Comparison of ENCODE assay signal across 8 cellular contexts in genomic region chr10:13299437-13300287, GRCh38. TPM values are rescaled to one million over a fixed set of nuclear protein-coding genes. Genes with fewer than 3 reads are reported as not detected.
DNase-seq lines count a peak whose midpoint lies in the region; ATAC-seq and TF ChIP-seq lines count a peak whose summit lies in the region.

Gene PHYH (minus strand): TSS chr10:13300064. CDS start chr10:13300042, 22 bp downstream.

- DNase-seq in AG09309 (ENCODE audit: low read depth) (peak; percentile 43), NCI-H446 (lab: John Stamatoyannopoulos, UW) (peak; percentile 42 to 83), cortex of kidney (lab: John Stamatoyannopoulos, UW) (peak; percentile 53), left lung (peak; percentile 93 to 98)
- DNase-seq in activated CD4-positive, alpha-beta T cell treated with anti-CD3 and anti-CD28 coated beads, Interleukin-2, amount 50 U/mL, for 24 hours (ENCODE audit: low read depth in 1 of 2, low spot score in 1 of 2): peak; percentile 50 to 57
- peak; percentile 80 to 82 for DNase-seq in stimulated activated CD4-positive, alpha-beta T cell treated with anti-CD3 and anti-CD28 coated beads, Interleukin-2, amount 100 ng/mL, for 24 hours

- H3K36me3 ChIP-seq in left lung: no peaks in the 10 kb centered on the region

- ATAC-seq in GM18858 (IDR thresholded peaks at IDR 0.05; ENCODE audit: unreplicated experiment): peak; percentile 74
- ATAC-seq in HG03066 (IDR thresholded peaks at IDR 0.05; ENCODE audit: low read depth, unreplicated experiment): peak; percentile 61
- ATAC-seq in left lung: peak; percentile 93

- H3K4me3 ChIP-seq in AG09309 (ENCODE audit: control insufficient read depth, low read depth, low read length) (peak within 1 kb of the TSS; percentile 67), left lung (peak within 1 kb of the TSS; percentile 72 to 77)

- H3K9me3 ChIP-seq in left lung: no peaks in the 10 kb centered on the region

- H3K27ac ChIP-seq in left lung: peak within 1 kb of the TSS; percentile 96 to 100

- no peaks in the 10 kb centered on the region for H3K27me3 ChIP-seq in left lung

- intact Hi-C loops in left lung (cut with DNase I): no loop called here

- no peak for TF ChIP-seq CTCF in AG09309 (IDR thresholded peaks at IDR 0.05; ENCODE audit: control insufficient read depth, insufficient read depth, low read depth, low read length, missing control alignments)
- no peak for TF ChIP-seq CTCF in left lung (IDR thresholded peaks at IDR 0.05)

- peaks cover 0 to 28% of the 10 kb centered on the region in 2 donors for H3K4me1 ChIP-seq in left lung

RNA-seq across cellular contexts. Expression of gene PHYH, which starts in this region (rescaled TPM):
- total RNA-seq in left lung: 10 to 100 TPM; 26.4 to 46.9 TPM

Comparison
In these comparisons a context has a peak if more than half of its experiments do, and no peak if none do; other contexts are left out.
1. Peak in every context shown above with its lines: DNase-seq, ATAC-seq, H3K4me3 ChIP-seq and H3K27ac ChIP-seq.
2. DNase-seq: peak in every context shown above with its lines; median percentile 96 in left lung; 81 in stimulated activated CD4-positive, alpha-beta T cell treated with anti-CD3 and anti-CD28 coated beads, Interleukin-2, amount 100 ng/mL, for 24 hours; 62 in NCI-H446; 54 in activated CD4-positive, alpha-beta T cell treated with anti-CD3 and anti-CD28 coated beads, Interleukin-2, amount 50 U/mL, for 24 hours; 53 in cortex of kidney; 43 in AG09309.